15 cellular contexts compared by ENCODE assay signal in genomic region chr2:54619660-54620231, GRCh38.
A peak's percentile ranks its signal among the peaks of the same experiment; 100 is the strongest.
DNase-seq lines count a peak whose midpoint lies in the region; ATAC-seq and TF ChIP-seq lines count a peak whose summit lies in the region.
"Had no signal": no experiment of that assay in that cellular context is flagged by ENCODE, and none has a peak within 500 bp of the region (broad histone marks: within the 10 kb centered on the region; RNA-seq: fewer than 3 reads in every experiment).

No MANE protein-coding gene starts in this region.

- H3K4me2 ChIP-seq in BLaER1: peak overlapping the region; percentile 83

- TF ChIP-seq POLR2A in prostate gland (IDR thresholded peaks at IDR 0.05) (no peak), Peyer's patch (IDR thresholded peaks at IDR 0.05) (no peak)

- H3K4me3 ChIP-seq in BLaER1: 0 out of 2 replicates have a peak overlapping the region, but pooled peaks have one; percentile 35
- H3K4me3 ChIP-seq in heart right ventricle: no peak overlapping the region
- no peak overlapping the region for H3K4me3 ChIP-seq in prostate gland
- H3K4me3 ChIP-seq in Peyer's patch: no peak overlapping the region

- H3K27me3 ChIP-seq in BLaER1 (no peaks in the 10 kb centered on the region), heart right ventricle (no peaks in the 10 kb centered on the region), prostate gland (replicated peaks; ENCODE audit: insufficient read depth) (no peaks in the 10 kb centered on the region), Peyer's patch (no peaks in the 10 kb centered on the region)
- H3K27me3 ChIP-seq: foreskin keratinocyte had no signal

- H3K4me1 ChIP-seq in BLaER1 (peaks cover 100% of the 10 kb centered on the region), heart right ventricle (peaks cover 17 to 87% (median 80%) of the 10 kb centered on the region in 9 donors), prostate gland (replicated peaks) (peaks cover 4% of the 10 kb centered on the region), Peyer's patch (peaks cover 0 to 7% (median 0%) of the 10 kb centered on the region in 4 donors)
- H3K4me1 ChIP-seq: foreskin keratinocyte had no signal

- H3K9ac ChIP-seq in BLaER1: peak overlapping the region; percentile 43; the same call in 1 of the 2 replicates

- H4K20me1 ChIP-seq in BLaER1: peaks cover 39% of the 10 kb centered on the region

- peak overlapping the region; percentile 62 for H3K27ac ChIP-seq in BLaER1
- H3K27ac ChIP-seq in VCaP: peak overlapping the region; percentile 72
- H3K27ac ChIP-seq in heart right ventricle: peak overlapping the region in 9 of 10 donors; percentile 10 to 89 (median 73)
- peak overlapping the region; percentile 27 to 53 for H3K27ac ChIP-seq in prostate gland
- H3K27ac ChIP-seq in Peyer's patch: peak overlapping the region in 2 of 4 donors; percentile 5 to 14
- H3K27ac ChIP-seq: foreskin keratinocyte had no signal

- no peak for DNase-seq in heart right ventricle
- no peak for DNase-seq in prostate gland (ENCODE audit: low spot score)
- no peak for DNase-seq in middle frontal gyrus (ENCODE audit: extremely low spot score, low spot score)
- DNase-seq in NCI-H345 treated with DMSO at 0.1 percent for 48 hours (lab: John Stamatoyannopoulos, UW; ENCODE audit: unreplicated experiment): no peak
- DNase-seq in Peyer's patch: no peak
- no peak for DNase-seq in DMS 273 (lab: John Stamatoyannopoulos, UW; ENCODE audit: unreplicated experiment)
- DNase-seq: activated CD4-positive, alpha-beta T cell treated with anti-CD3 and anti-CD28 coated beads for 36 hours; activated effector memory CD4-positive, alpha-beta T cell treated with anti-CD3 and anti-CD28 coated beads, Interleukin-2, amount 50 U/mL, for 16 hours; cortex of kidney; foreskin keratinocyte; GOT3; kidney glomerular epithelial cell; retina had no signal

- peak in 6 of 8 donors; percentile 29 to 68 (median 44) for ATAC-seq in heart right ventricle
- ATAC-seq: activated CD4-positive, alpha-beta T cell treated with anti-CD3 and anti-CD28 coated beads for 36 hours; foreskin keratinocyte had no signal

- TF ChIP-seq CTCF in VCaP (conservative IDR thresholded peaks at IDR 0.05): no peak
- TF ChIP-seq CTCF in heart right ventricle (IDR thresholded peaks at IDR 0.05): no peak
- no peak for TF ChIP-seq CTCF in prostate gland (IDR thresholded peaks at IDR 0.05)
- TF ChIP-seq CTCF in Peyer's patch (IDR thresholded peaks at IDR 0.05): no peak

- H3K36me3 ChIP-seq in BLaER1: peaks cover 97% of the 10 kb centered on the region
- peaks cover 0 to 99% (median 60%) of the 10 kb centered on the region in 9 donors for H3K36me3 ChIP-seq in heart right ventricle
- H3K36me3 ChIP-seq in prostate gland: no peaks in the 10 kb centered on the region
- peaks cover 0 to 81% (median 4%) of the 10 kb centered on the region in 3 donors for H3K36me3 ChIP-seq in Peyer's patch

- WGBS in heart right ventricle, 2 donors: 66 to 77% methylated on average over 9 of the region's 9 CpGs
- WGBS in prostate gland: 58% methylated on average over 9 of the region's 9 CpGs

- H3K9me3 ChIP-seq in BLaER1 (no peaks in the 10 kb centered on the region), heart right ventricle (no peaks in the 10 kb centered on the region), prostate gland (no peaks in the 10 kb centered on the region), Peyer's patch (no peaks in the 10 kb centered on the region)

- intact Hi-C loops in heart right ventricle (cut with DNase I): loop anchor here in 3 of 10 donors (5.0 to 10.0 kb wide), 3 partner anchors 42 to 97 kb away; no protein-coding TSS in a partner anchor
- intact Hi-C loops in prostate gland (cut with DNase I): no loop called here
